12 cellular contexts compared by ENCODE assay signal in genomic region chr1:220990417-220991337, GRCh38.
A peak's percentile ranks its signal among the peaks of the same experiment; 100 is the strongest.
DNase-seq lines count a peak whose midpoint lies in the region; ATAC-seq and TF ChIP-seq lines count a peak whose summit lies in the region.
"Had no signal": no experiment of that assay in that cellular context is flagged by ENCODE, and none has a peak within 500 bp of the region (broad histone marks: within the 10 kb centered on the region; RNA-seq: fewer than 3 reads in every experiment).

No MANE protein-coding gene starts in this region.

- peaks cover 14% of the 10 kb centered on the region for H3K4me1 Mint-ChIP-seq in type B pancreatic cell (ENCODE audit: unreplicated experiment)
- H3K4me1 Mint-ChIP-seq: activated naive CD8-positive, alpha-beta T cell treated with anti-CD3 and anti-CD28 coated beads for 36 hours had no signal

- no peaks in the 10 kb centered on the region for H3K9me3 Mint-ChIP-seq in type B pancreatic cell
- H3K9me3 Mint-ChIP-seq: activated naive CD8-positive, alpha-beta T cell treated with anti-CD3 and anti-CD28 coated beads for 36 hours had no signal

- no peak overlapping the region for H3K4me3 Mint-ChIP-seq in type B pancreatic cell
- H3K4me3 Mint-ChIP-seq: activated naive CD8-positive, alpha-beta T cell treated with anti-CD3 and anti-CD28 coated beads for 36 hours had no signal

- H3K4me3 ChIP-seq in AG10803 (ENCODE audit: low read length): no peak overlapping the region
- H3K4me3 ChIP-seq: heart left ventricle had no signal

- H3K36me3 Mint-ChIP-seq in type B pancreatic cell: no peaks in the 10 kb centered on the region
- H3K36me3 Mint-ChIP-seq: activated naive CD8-positive, alpha-beta T cell treated with anti-CD3 and anti-CD28 coated beads for 36 hours had no signal

- peaks cover 80% of the 10 kb centered on the region for H3K27me3 Mint-ChIP-seq in type B pancreatic cell

- no peak overlapping the region for H3K27ac Mint-ChIP-seq in type B pancreatic cell
- H3K27ac Mint-ChIP-seq: activated naive CD8-positive, alpha-beta T cell treated with anti-CD3 and anti-CD28 coated beads for 36 hours had no signal

- DNase-seq in AG10803 (ENCODE audit: low read depth): peak; percentile 58
- DNase-seq in M059J (ENCODE audit: low read depth): peak; percentile 88
- DNase-seq in amniotic stem cell (lab: John Stamatoyannopoulos, UW): peak; percentile 43
- peak; percentile 71 for DNase-seq in left kidney (ENCODE audit: low read depth, low spot score)
- no peak for DNase-seq in activated CD8-positive, alpha-beta memory T cell treated with anti-CD3 and anti-CD28 coated beads, Interleukin-2, amount 50 U/mL, for 48 hours
- DNase-seq in type B pancreatic cell (ENCODE audit: extremely low spot score, unreplicated experiment): no peak
- DNase-seq: activated CD4-positive, alpha-beta T cell treated with anti-CD3 and anti-CD28 coated beads for 48 hours; activated naive CD8-positive, alpha-beta T cell treated with anti-CD3 and anti-CD28 coated beads for 36 hours; heart left ventricle; stimulated activated CD4-positive, alpha-beta T cell treated with anti-CD3 and anti-CD28 coated beads, Interleukin-1b, Interleukin-23, amount 100 ng/mL, for 48 hours had no signal

- ATAC-seq in GM19455 (IDR thresholded peaks at IDR 0.05; ENCODE audit: unreplicated experiment) (no peak), HG03196 (IDR thresholded peaks at IDR 0.05; ENCODE audit: unreplicated experiment) (no peak)

- peak; percentile 44 for TF ChIP-seq CTCF in AG10803 (conservative IDR thresholded peaks at IDR 0.05; ENCODE audit: low read length)
- TF ChIP-seq CTCF in type B pancreatic cell (conservative IDR thresholded peaks at IDR 0.05): no peak

Comparison
In these comparisons a context has a peak if more than half of its experiments do, and no peak if none do; other contexts are left out.
1. DNase-seq: peak in AG10803 (single experiment), M059J (single experiment), amniotic stem cell (single experiment) and left kidney (single experiment); none in activated CD8-positive, alpha-beta memory T cell treated with anti-CD3 and anti-CD28 coated beads, Interleukin-2, amount 50 U/mL, for 48 hours (single experiment) and type B pancreatic cell (single experiment).